10 cellular contexts compared by ENCODE assay signal in genomic region chr19:49534632-49535385, GRCh38. TPM values are rescaled to one million over a fixed set of nuclear protein-coding genes. Genes with fewer than 3 reads are reported as not detected.
DNase-seq lines count a peak whose midpoint lies in the region; ATAC-seq and TF ChIP-seq lines count a peak whose summit lies in the region.
"Had no signal": no experiment of that assay in that cellular context is flagged by ENCODE, and none has a peak within 500 bp of the region (broad histone marks: within the 10 kb centered on the region; RNA-seq: fewer than 3 reads in every experiment).

No MANE protein-coding gene starts in this region.

- H3K36me3 Mint-ChIP-seq in activated T-cell treated with anti-CD3 and anti-CD28 coated beads, Interleukin-2, amount 50 U/mL, for 4 hours (ENCODE audit: insufficient read depth): no peaks in the 10 kb centered on the region
- peaks cover under 1% of the 10 kb centered on the region for H3K36me3 Mint-ChIP-seq in T-cell
- H3K36me3 Mint-ChIP-seq in glutamatergic neuron (ENCODE audit: unreplicated experiment): no peaks in the 10 kb centered on the region

- H3K9me3 Mint-ChIP-seq in activated T-cell treated with anti-CD3 and anti-CD28 coated beads, Interleukin-2, amount 50 U/mL, for 4 hours: no peaks in the 10 kb centered on the region
- H3K9me3 Mint-ChIP-seq in T-cell: no peaks in the 10 kb centered on the region
- peaks cover 8% of the 10 kb centered on the region for H3K9me3 Mint-ChIP-seq in glutamatergic neuron (ENCODE audit: unreplicated experiment)

- ATAC-seq in activated T-cell treated with anti-CD3 and anti-CD28 coated beads, Interleukin-2, amount 50 U/mL, for 4 hours: no peak
- ATAC-seq in T-cell (replicated peaks in 1 of 4): no peak

- H3K27ac Mint-ChIP-seq in T-cell (peak overlapping the region; percentile 78 to 79), glutamatergic neuron (ENCODE audit: unreplicated experiment) (no peak overlapping the region)

- H3K9me3 ChIP-seq in stomach smooth muscle (ENCODE audit: control insufficient read depth in 2 of 2, low read length in 2 of 2): no peaks in the 10 kb centered on the region
- H3K9me3 ChIP-seq: ascending aorta, right lobe of liver had no signal

- peaks cover 21% of the 10 kb centered on the region for H3K4me1 Mint-ChIP-seq in activated T-cell treated with anti-CD3 and anti-CD28 coated beads, Interleukin-2, amount 50 U/mL, for 4 hours (ENCODE audit: low read depth)
- H3K4me1 Mint-ChIP-seq in T-cell: peaks cover 20 to 23% (median 23%) of the 10 kb centered on the region in 3 donors
- peaks cover 2% of the 10 kb centered on the region for H3K4me1 Mint-ChIP-seq in glutamatergic neuron (ENCODE audit: low read depth, unreplicated experiment)

- peak overlapping the region in 1 of 2 donors; percentile 57 for H3K9ac ChIP-seq in stomach smooth muscle (ENCODE audit: low read length in 2 of 2)

- H3K4me3 Mint-ChIP-seq in activated T-cell treated with anti-CD3 and anti-CD28 coated beads, Interleukin-2, amount 50 U/mL, for 4 hours: peak overlapping the region; percentile 79
- H3K4me3 Mint-ChIP-seq in T-cell: peak overlapping the region; percentile 76 to 83 (median 81)
- peak overlapping the region; percentile 90 for H3K4me3 Mint-ChIP-seq in glutamatergic neuron (ENCODE audit: unreplicated experiment)

- POLR2A ChIA-PET in T-cell (lab: Charles Lee): interaction anchor here (0.6 kb wide), 3 partner anchors 19 to 34 kb away, joined by 3 to 8 read pairs (median 6); no protein-coding TSS in a partner anchor

- H3K27ac ChIP-seq in stomach smooth muscle (ENCODE audit: low read length): no peak overlapping the region
- H3K27ac ChIP-seq: ascending aorta, right lobe of liver had no signal

- H3K4me1 ChIP-seq in stomach smooth muscle (ENCODE audit: control insufficient read depth, insufficient read depth, low read length): peaks cover 12% of the 10 kb centered on the region
- H3K4me1 ChIP-seq: right lobe of liver had no signal

- no peak for TF ChIP-seq CTCF in glutamatergic neuron (IDR thresholded peaks at IDR 0.05; ENCODE audit: partially characterized antibody, unreplicated experiment)

- peak overlapping the region; percentile 73 to 78 for H3K4me3 ChIP-seq in stomach smooth muscle (ENCODE audit: low read length in 2 of 2)

- H3K27me3 ChIP-seq in stomach smooth muscle (ENCODE audit: control insufficient read depth in 1 of 2, insufficient read depth in 2 of 2, low read length in 2 of 2): no peaks in the 10 kb centered on the region
- H3K27me3 ChIP-seq: ascending aorta, right lobe of liver had no signal

- CTCF ChIA-PET in T-cell (lab: Charles Lee): interaction anchor here (0.6 to 2.5 kb wide), 8 partner anchors 9 to 107 kb away, joined by 3 to 15 read pairs (median 3); partner anchors contain the start of gene SCAF1 (in 1 of the 2)

- H3K36me3 ChIP-seq in stomach smooth muscle (ENCODE audit: control insufficient read depth in 2 of 2, insufficient read depth in 2 of 2, low read length in 2 of 2): peaks cover 0 to 2% of the 10 kb centered on the region in 2 donors

- no peak for DNase-seq in activated T-cell treated with anti-CD3 and anti-CD28 coated beads, Interleukin-2, amount 50 U/mL, for 4 hours
- no peak for DNase-seq in activated T-cell treated with anti-CD3 and anti-CD28 coated beads for 4 hours
- DNase-seq in T-cell: no peak
- DNase-seq in glutamatergic neuron: no peak
- DNase-seq in T-helper 9 cell: no peak
- DNase-seq in activated gamma-delta T cell treated with Interleukin-2 at 50 U/mL for 16 hours: no peak
- no peak for DNase-seq in central memory CD4-positive, alpha-beta T cell

- no peaks in the 10 kb centered on the region for H3K27me3 Mint-ChIP-seq in activated T-cell treated with anti-CD3 and anti-CD28 coated beads, Interleukin-2, amount 50 U/mL, for 4 hours (ENCODE audit: low read depth)
- H3K27me3 Mint-ChIP-seq in T-cell (no peaks in the 10 kb centered on the region), glutamatergic neuron (ENCODE audit: unreplicated experiment) (peaks cover 10% of the 10 kb centered on the region)

RNA-seq across cellular contexts. Expression of gene RCN3, which starts 7.0 kb away (rescaled TPM):
- 1 to 10 TPM; 2.4 to 4.0 (median 3.5) TPM for total RNA-seq in activated T-cell treated with anti-CD3 and anti-CD28 coated beads, Interleukin-2, amount 50 U/mL, for 4 hours
- 1 to 10 TPM; 1.2 to 5.7 (median 1.3) TPM for total RNA-seq in T-cell
- 2.5 TPM for total RNA-seq in glutamatergic neuron (ENCODE audit: unreplicated experiment)

RNA-seq across cellular contexts. Expression of gene FCGRT, which starts 22.3 kb away (rescaled TPM):
- 1 to 10 TPM; 5.8 to 9.5 (median 8.9) TPM for total RNA-seq in activated T-cell treated with anti-CD3 and anti-CD28 coated beads, Interleukin-2, amount 50 U/mL, for 4 hours
- total RNA-seq in T-cell: 10 to 100 TPM; 20.3 to 41.5 (median 26.4) TPM
- total RNA-seq in glutamatergic neuron (ENCODE audit: unreplicated experiment): 8.9 TPM

RNA-seq across cellular contexts. Expression of gene RPS11, which starts 38.6 kb away (rescaled TPM):
- 1,000 to 10,000 TPM; 2,890 to 3,149 (median 2,904) TPM for total RNA-seq in activated T-cell treated with anti-CD3 and anti-CD28 coated beads, Interleukin-2, amount 50 U/mL, for 4 hours
- total RNA-seq in T-cell (1,000 to 10,000 TPM; 2,401 to 3,215 (median 2,914) TPM), glutamatergic neuron (ENCODE audit: unreplicated experiment) (1,862 TPM)

RNA-seq across cellular contexts. Expression of gene NOSIP, which starts 45.5 kb away (rescaled TPM):
- 10 to 100 TPM; 86.0 to 89.6 (median 87.0) TPM for total RNA-seq in activated T-cell treated with anti-CD3 and anti-CD28 coated beads, Interleukin-2, amount 50 U/mL, for 4 hours
- total RNA-seq in T-cell: 100 to 1,000 TPM; 152 to 297 (median 176) TPM
- 94.4 TPM for total RNA-seq in glutamatergic neuron (ENCODE audit: unreplicated experiment)

RNA-seq across cellular contexts. Expression of gene PRRG2, which starts 46.3 kb away (rescaled TPM):
- total RNA-seq in activated T-cell treated with anti-CD3 and anti-CD28 coated beads, Interleukin-2, amount 50 U/mL, for 4 hours: 1 to 10 TPM; 1.0 to 1.4 (median 1.3) TPM
- total RNA-seq in T-cell: 1 to 10 TPM in 3 of 5 donors, under 1 TPM in 2; 0.37 to 1.7 (median 1.2) TPM
- total RNA-seq in glutamatergic neuron (ENCODE audit: unreplicated experiment): 0.29 TPM
- total RNA-seq: ascending aorta had no signal
